In the genomic region with DNA sequence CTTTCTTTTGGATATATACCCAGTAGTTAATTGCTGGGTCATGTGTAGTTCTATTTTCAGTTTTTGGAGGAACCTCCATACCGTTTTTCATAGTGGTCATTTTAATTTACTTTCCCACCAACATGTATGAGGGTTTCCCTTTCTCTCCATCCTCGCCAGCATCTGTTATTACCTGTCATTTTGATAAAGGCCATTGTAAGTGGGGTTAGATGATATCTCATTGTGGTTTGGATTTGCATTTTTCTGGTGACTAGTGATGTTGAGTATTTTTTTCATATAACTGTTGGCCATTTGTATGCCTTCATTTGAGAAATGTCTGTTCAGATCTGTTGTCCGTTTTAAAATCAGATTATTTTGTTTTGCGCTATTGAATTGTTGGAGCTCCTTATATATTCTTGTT, we compare ENCODE assay signal across 29 cellular contexts.
"Had no signal": no experiment of that assay in that cellular context is flagged by ENCODE, and none has a peak within 500 bp of the region (broad histone marks: within the 10 kb centered on the region; RNA-seq: fewer than 3 reads in every experiment).

No MANE protein-coding gene starts in this region.

- H3K27me3 ChIP-seq: neural progenitor cell, ovary, right lobe of liver, sigmoid colon, suprapubic skin, testis, tibial artery, transverse colon, upper lobe of right lung, uterus had no signal

- FAIRE-seq: small intestine had no signal

- H3K4me3 Mint-ChIP-seq: natural killer cell; nephron; neural progenitor cell; stimulated activated memory B cell treated with anti-CD40 and anti-IgM and Interleukin-4, amounts not matched to agents 10 μg/mL and 1 μg/mL and 100 μg/mL, for 72 hours; stimulated activated naive CD8-positive, alpha-beta T cell treated with anti-CD3 and anti-CD28 coated beads, Interleukin-15, amount 100 ng/mL, for 72 hours; type B pancreatic cell had no signal

- H3K36me3 ChIP-seq: neural progenitor cell, ovary, right lobe of liver, sigmoid colon, suprapubic skin, tibial artery, transverse colon, upper lobe of right lung, uterus had no signal

- H3K4me3 ChIP-seq: neural progenitor cell, ovary, psoas muscle, right lobe of liver, sigmoid colon, suprapubic skin, testis, tibial artery, transverse colon, upper lobe of right lung, uterus had no signal

- H3K4me1 Mint-ChIP-seq: natural killer cell; nephron; neural progenitor cell; stimulated activated memory B cell treated with anti-CD40 and anti-IgM and Interleukin-4, amounts not matched to agents 10 μg/mL and 1 μg/mL and 100 μg/mL, for 72 hours; stimulated activated naive CD8-positive, alpha-beta T cell treated with anti-CD3 and anti-CD28 coated beads, Interleukin-15, amount 100 ng/mL, for 72 hours had no signal

- H3K4me2 ChIP-seq: neural progenitor cell had no signal

- H3K36me3 Mint-ChIP-seq: natural killer cell; stimulated activated memory B cell treated with anti-CD40 and anti-IgM and Interleukin-4, amounts not matched to agents 10 μg/mL and 1 μg/mL and 100 μg/mL, for 72 hours; type B pancreatic cell had no signal

- H3K27me3 Mint-ChIP-seq: progenitor cell of endocrine pancreas; stimulated activated naive CD8-positive, alpha-beta T cell treated with anti-CD3 and anti-CD28 coated beads, Interleukin-15, amount 100 ng/mL, for 72 hours; type B pancreatic cell had no signal

- H3K27ac Mint-ChIP-seq: natural killer cell; nephron; neural progenitor cell; progenitor cell of endocrine pancreas; stimulated activated memory B cell treated with anti-CD40 and anti-IgM and Interleukin-4, amounts not matched to agents 10 μg/mL and 1 μg/mL and 100 μg/mL, for 72 hours; stimulated activated naive CD8-positive, alpha-beta T cell treated with anti-CD3 and anti-CD28 coated beads, Interleukin-15, amount 100 ng/mL, for 72 hours; type B pancreatic cell had no signal

- DNase-seq: natural killer cell; occipital lobe; ovary; posterior cingulate gyrus; psoas muscle; right cardiac atrium; right lobe of liver; sigmoid colon; small intestine; stimulated activated CD4-positive, alpha-beta T cell treated with anti-CD3 and anti-CD28 coated beads, Interleukin-15, amount 100 ng/mL, for 24 hours; stimulated activated CD4-positive, alpha-beta T cell treated with anti-CD3 and anti-CD28 coated beads, Interleukin-2, amount 100 ng/mL, for 24 hours; stimulated activated CD4-positive, alpha-beta T cell treated with anti-CD3 and anti-CD28 coated beads, Interleukin-2, amount 100 ng/mL, for 48 hours; stimulated activated CD4-positive, alpha-beta T cell treated with anti-CD3 and anti-CD28 coated beads, Interleukin-4, amount 100 ng/mL, for 24 hours; stimulated activated naive CD4-positive, alpha-beta T cell; stimulated activated naive CD8-positive, alpha-beta T cell treated with anti-CD3 and anti-CD28 coated beads, Interleukin-15, amount 100 ng/mL, for 72 hours; stimulated activated naive CD8-positive, alpha-beta T cell treated with anti-CD3 and anti-CD28 coated beads, Interleukin-15, Interleukin-2, amounts not matched to agents 100 U/mL and 50 U/mL, for 24 hours; substantia nigra; testis; tibial artery; transverse colon; upper lobe of right lung; uterus had no signal

- H3K79me2 ChIP-seq: parathyroid adenoma had no signal

- H3K9me3 Mint-ChIP-seq: natural killer cell; stimulated activated memory B cell treated with anti-CD40 and anti-IgM and Interleukin-4, amounts not matched to agents 10 μg/mL and 1 μg/mL and 100 μg/mL, for 72 hours; type B pancreatic cell had no signal

- H2AFZ ChIP-seq: neural progenitor cell, parathyroid adenoma had no signal

- ATAC-seq: natural killer cell; psoas muscle; right cardiac atrium; right lobe of liver; stimulated activated memory B cell treated with anti-CD40 and anti-IgM and Interleukin-4, amounts not matched to agents 10 μg/mL and 1 μg/mL and 100 μg/mL, for 72 hours; stimulated activated naive CD8-positive, alpha-beta T cell treated with anti-CD3 and anti-CD28 coated beads, Interleukin-15, amount 100 ng/mL, for 72 hours; stimulated activated naive CD8-positive, alpha-beta T cell treated with anti-CD3 and anti-CD28 coated beads, Interleukin-15, Interleukin-2, amounts not matched to agents 100 U/mL and 50 U/mL, for 24 hours; upper lobe of right lung had no signal

- H3K9ac ChIP-seq: neural progenitor cell, parathyroid adenoma had no signal

- H3K4me1 ChIP-seq: neural progenitor cell, parathyroid adenoma, psoas muscle, sigmoid colon, suprapubic skin, testis, upper lobe of right lung, uterus had no signal

- H3K9me3 ChIP-seq: ovary, psoas muscle, right lobe of liver, sigmoid colon, suprapubic skin, testis, tibial artery, transverse colon, upper lobe of right lung, uterus had no signal

- H3K27ac ChIP-seq: neural progenitor cell, ovary, parathyroid adenoma, psoas muscle, right lobe of liver, sigmoid colon, suprapubic skin, testis, tibial artery, transverse colon, upper lobe of right lung, uterus had no signal
